2 cellular contexts compared by ENCODE assay signal in the genomic region with DNA sequence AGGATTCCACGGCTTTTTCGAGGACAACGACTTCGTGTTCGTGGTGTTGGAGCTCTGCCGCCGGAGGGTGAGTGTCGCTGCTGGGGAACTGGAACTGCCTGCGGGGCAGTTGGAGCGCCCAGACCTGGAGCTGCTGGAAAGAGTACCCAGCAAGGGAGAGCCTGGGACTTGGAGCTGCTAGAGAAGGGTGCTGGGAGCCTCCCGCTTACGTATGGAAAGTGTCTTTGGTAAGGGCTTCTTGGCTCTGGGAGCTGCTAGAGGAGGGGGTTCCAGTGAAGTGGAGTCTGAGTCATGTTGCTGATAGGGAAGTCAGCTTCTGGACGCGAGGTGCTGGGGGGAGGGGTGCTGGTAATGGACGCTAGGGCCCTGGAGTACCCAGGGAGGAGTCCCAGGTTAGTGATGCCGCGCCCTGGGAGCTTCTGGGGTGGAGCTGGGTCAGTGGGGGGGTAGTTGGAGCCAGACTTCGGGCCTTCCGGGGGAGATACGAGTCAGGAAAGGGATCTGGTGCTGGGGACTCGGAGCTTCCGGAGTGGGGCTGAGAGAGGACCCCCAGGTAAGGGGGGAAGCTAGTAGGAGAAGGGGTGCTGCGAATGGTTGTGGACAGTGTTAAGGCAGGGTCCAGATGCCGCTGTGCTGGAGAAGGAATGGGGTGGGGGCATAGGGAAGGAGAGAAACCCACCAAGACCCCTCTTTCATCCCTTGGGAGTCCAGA.
TF ChIP-seq lines count a peak whose summit lies in the region.

No MANE protein-coding gene starts in this region.

TF ChIP-seq in SK-N-SH, 30 proteins besides CTCF, POLR2A, EP300 and RAD21:
- no peak for TF ChIP-seq CHD2 (IDR thresholded peaks at IDR 0.05; ENCODE audit: low read length, partially characterized antibody)
- TF ChIP-seq, protein P1, sequence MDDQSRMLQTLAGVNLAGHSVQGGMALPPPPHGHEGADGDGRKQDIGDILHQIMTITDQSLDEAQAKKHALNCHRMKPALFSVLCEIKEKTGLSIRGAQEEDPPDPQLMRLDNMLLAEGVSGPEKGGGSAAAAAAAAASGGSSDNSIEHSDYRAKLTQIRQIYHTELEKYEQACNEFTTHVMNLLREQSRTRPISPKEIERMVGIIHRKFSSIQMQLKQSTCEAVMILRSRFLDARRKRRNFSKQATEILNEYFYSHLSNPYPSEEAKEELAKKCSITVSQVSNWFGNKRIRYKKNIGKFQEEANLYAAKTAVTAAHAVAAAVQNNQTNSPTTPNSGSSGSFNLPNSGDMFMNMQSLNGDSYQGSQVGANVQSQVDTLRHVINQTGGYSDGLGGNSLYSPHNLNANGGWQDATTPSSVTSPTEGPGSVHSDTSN (IDR thresholded peaks at IDR 0.05): no peak
- TF ChIP-seq, protein P2, sequence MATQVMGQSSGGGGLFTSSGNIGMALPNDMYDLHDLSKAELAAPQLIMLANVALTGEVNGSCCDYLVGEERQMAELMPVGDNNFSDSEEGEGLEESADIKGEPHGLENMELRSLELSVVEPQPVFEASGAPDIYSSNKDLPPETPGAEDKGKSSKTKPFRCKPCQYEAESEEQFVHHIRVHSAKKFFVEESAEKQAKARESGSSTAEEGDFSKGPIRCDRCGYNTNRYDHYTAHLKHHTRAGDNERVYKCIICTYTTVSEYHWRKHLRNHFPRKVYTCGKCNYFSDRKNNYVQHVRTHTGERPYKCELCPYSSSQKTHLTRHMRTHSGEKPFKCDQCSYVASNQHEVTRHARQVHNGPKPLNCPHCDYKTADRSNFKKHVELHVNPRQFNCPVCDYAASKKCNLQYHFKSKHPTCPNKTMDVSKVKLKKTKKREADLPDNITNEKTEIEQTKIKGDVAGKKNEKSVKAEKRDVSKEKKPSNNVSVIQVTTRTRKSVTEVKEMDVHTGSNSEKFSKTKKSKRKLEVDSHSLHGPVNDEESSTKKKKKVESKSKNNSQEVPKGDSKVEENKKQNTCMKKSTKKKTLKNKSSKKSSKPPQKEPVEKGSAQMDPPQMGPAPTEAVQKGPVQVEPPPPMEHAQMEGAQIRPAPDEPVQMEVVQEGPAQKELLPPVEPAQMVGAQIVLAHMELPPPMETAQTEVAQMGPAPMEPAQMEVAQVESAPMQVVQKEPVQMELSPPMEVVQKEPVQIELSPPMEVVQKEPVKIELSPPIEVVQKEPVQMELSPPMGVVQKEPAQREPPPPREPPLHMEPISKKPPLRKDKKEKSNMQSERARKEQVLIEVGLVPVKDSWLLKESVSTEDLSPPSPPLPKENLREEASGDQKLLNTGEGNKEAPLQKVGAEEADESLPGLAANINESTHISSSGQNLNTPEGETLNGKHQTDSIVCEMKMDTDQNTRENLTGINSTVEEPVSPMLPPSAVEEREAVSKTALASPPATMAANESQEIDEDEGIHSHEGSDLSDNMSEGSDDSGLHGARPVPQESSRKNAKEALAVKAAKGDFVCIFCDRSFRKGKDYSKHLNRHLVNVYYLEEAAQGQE (IDR thresholded peaks at IDR 0.05; ENCODE audit: low read depth, low read length): no peak
- TF ChIP-seq ELF1 (IDR thresholded peaks at IDR 0.05): no peak
- no peak for TF ChIP-seq FOXJ3 (CRISPR knock-in tag; IDR thresholded peaks at IDR 0.05)
- TF ChIP-seq NFIC (IDR thresholded peaks at IDR 0.05; ENCODE audit: borderline replicate concordance): no peak
- TF ChIP-seq YY1 (IDR thresholded peaks at IDR 0.05; ENCODE audit: low read depth): no peak
- TF ChIP-seq GABPA (IDR thresholded peaks at IDR 0.05; ENCODE audit: low read depth): no peak
- 0 out of 2 replicates have a peak, but pooled peaks have one; percentile 14 for TF ChIP-seq FOSL2 (IDR thresholded peaks at IDR 0.05; ENCODE audit: borderline replicate concordance, low read depth)
- no peak for TF ChIP-seq TAF1 (IDR thresholded peaks at IDR 0.05; ENCODE audit: borderline replicate concordance, low read depth, low read length)
- TF ChIP-seq GATA2 (CRISPR knock-in tag; IDR thresholded peaks at IDR 0.05): no peak
- TF ChIP-seq RCOR1 (IDR thresholded peaks at IDR 0.05; ENCODE audit: low read length): no peak
- 0 out of 2 replicates have a peak, but pooled peaks have one; percentile 11 for TF ChIP-seq JUND (IDR thresholded peaks at IDR 0.05)
- no peak for TF ChIP-seq MEF2A (IDR thresholded peaks at IDR 0.05; ENCODE audit: borderline replicate concordance, low read depth)
- TF ChIP-seq MXI1 (IDR thresholded peaks at IDR 0.05; ENCODE audit: low read depth, low read length): no peak
- TF ChIP-seq SIN3A (IDR thresholded peaks at IDR 0.05; ENCODE audit: borderline replicate concordance, low read depth, low read length): no peak
- TF ChIP-seq TEAD4 (IDR thresholded peaks at IDR 0.05; ENCODE audit: borderline replicate concordance, insufficient read depth): no peak
- no peak for TF ChIP-seq SMC3 (IDR thresholded peaks at IDR 0.05; ENCODE audit: low read depth, low read length)

TF ChIP-seq in endothelial cell of umbilical vein, 7 proteins besides CTCF, POLR2A, EP300 and RAD21:
- TF ChIP-seq FOS (IDR thresholded peaks at IDR 0.05; ENCODE audit: borderline replicate concordance, insufficient read depth, low read length) (peak; percentile 18), EZH2 (IDR thresholded peaks at IDR 0.05; ENCODE audit: borderline replicate concordance, low read depth, low read length, severe bottlenecking) (no peak)
- TF ChIP-seq, protein P3, sequence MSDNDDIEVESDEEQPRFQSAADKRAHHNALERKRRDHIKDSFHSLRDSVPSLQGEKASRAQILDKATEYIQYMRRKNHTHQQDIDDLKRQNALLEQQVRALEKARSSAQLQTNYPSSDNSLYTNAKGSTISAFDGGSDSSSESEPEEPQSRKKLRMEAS (IDR thresholded peaks at IDR 0.05; ENCODE audit: insufficient read depth, insufficient read length): no peak
